ENCODE assay signal across 25 cellular contexts in genomic region chr3:167605871-167606270, GRCh38. TPM values are rescaled to one million over a fixed set of nuclear protein-coding genes. Genes with fewer than 3 reads are reported as not detected.
"Had no signal": no experiment of that assay in that cellular context is flagged by ENCODE, and none has a peak within 500 bp of the region (broad histone marks: within the 10 kb centered on the region; RNA-seq: fewer than 3 reads in every experiment).

No MANE protein-coding gene starts in this region.

- H3K27ac ChIP-seq: SJSA1, SK-N-MC had no signal

- H3K9me3 ChIP-seq: MG63, SJSA1 had no signal

- H3K27me3 ChIP-seq: MG63, SJSA1 had no signal

- H3K4me1 ChIP-seq: SJSA1 had no signal

- H3K36me3 ChIP-seq: MG63, SJSA1 had no signal

- DNase-seq: IMR-90, Karpas-422, KG1, MG63, NCI-H1092, NCI-H1105 treated with DMSO at 0.1 percent for 48 hours, NCI-H1417 treated with DMSO at 0.1 percent for 48 hours, NCI-H146, NCI-H1694 treated with DMSO at 0.1 percent for 48 hours, NCI-H1930, NCI-H2081, NCI-H2107, NCI-H226, NCI-H446, NCI-H510A, NCI-H524 treated with DMSO at 0.1 percent for 48 hours, NCI-H69, NCI-H774, Right ventricle myocardium superior, RPMI8226, SIG-M5 had no signal

- H3K4me3 ChIP-seq: MG63, SJSA1, SK-N-MC had no signal

- ATAC-seq: HepG2 had no signal

RNA-seq across cellular contexts. Expression of gene WDR49, which starts 47.9 kb away (rescaled TPM):
- total RNA-seq: HT-29, IMR-90, SJSA1 had no signal
- polyA plus RNA-seq: HepG2, IMR-90 had no signal
